ENCODE assay signal across 1 cellular context in the genomic region with DNA sequence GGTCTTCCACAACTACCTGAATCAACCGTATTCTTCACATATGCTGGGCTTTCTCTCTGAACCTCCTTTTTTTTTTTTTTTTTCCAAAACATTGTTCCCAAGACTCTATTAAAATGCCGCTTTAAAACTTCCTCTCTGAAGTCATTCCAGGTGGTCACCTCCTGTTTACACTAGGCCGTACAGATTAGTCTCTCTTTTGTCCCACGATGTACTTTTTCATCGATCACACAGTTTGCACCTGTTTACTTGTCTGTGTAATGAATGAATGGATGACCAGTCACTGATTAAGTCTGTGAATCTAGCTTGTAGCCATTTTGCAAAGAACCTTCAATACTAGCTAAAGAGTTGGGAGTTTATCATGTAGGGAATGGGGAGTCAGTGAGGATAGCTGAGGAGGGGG.
TF ChIP-seq lines count a peak whose summit lies in the region.

No MANE protein-coding gene starts in this region.

TF ChIP-seq in HepG2, 621 proteins besides CTCF, POLR2A, EP300 and RAD21 (continued from another document and continues in another):
- TF ChIP-seq, protein P1, sequence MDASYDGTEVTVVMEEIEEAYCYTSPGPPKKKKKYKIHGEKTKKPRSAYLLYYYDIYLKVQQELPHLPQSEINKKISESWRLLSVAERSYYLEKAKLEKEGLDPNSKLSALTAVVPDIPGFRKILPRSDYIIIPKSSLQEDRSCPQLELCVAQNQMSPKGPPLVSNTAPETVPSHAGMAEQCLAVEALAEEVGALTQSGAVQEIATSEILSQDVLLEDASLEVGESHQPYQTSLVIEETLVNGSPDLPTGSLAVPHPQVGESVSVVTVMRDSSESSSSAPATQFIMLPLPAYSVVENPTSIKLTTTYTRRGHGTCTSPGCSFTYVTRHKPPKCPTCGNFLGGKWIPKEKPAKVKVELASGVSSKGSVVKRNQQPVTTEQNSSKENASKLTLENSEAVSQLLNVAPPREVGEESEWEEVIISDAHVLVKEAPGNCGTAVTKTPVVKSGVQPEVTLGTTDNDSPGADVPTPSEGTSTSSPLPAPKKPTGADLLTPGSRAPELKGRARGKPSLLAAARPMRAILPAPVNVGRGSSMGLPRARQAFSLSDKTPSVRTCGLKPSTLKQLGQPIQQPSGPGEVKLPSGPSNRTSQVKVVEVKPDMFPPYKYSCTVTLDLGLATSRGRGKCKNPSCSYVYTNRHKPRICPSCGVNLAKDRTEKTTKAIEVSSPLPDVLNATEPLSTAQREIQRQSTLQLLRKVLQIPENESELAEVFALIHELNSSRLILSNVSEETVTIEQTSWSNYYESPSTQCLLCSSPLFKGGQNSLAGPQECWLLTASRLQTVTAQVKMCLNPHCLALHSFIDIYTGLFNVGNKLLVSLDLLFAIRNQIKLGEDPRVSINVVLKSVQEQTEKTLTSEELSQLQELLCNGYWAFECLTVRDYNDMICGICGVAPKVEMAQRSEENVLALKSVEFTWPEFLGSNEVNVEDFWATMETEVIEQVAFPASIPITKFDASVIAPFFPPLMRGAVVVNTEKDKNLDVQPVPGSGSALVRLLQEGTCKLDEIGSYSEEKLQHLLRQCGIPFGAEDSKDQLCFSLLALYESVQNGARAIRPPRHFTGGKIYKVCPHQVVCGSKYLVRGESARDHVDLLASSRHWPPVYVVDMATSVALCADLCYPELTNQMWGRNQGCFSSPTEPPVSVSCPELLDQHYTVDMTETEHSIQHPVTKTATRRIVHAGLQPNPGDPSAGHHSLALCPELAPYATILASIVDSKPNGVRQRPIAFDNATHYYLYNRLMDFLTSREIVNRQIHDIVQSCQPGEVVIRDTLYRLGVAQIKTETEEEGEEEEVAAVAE (CRISPR knock-in tag; IDR thresholded peaks at IDR 0.05; ENCODE audit: borderline replicate concordance): no peak
- TF ChIP-seq ZBTB21 (CRISPR knock-in tag; IDR thresholded peaks at IDR 0.05) (no peak), ZNF597 (CRISPR knock-in tag; IDR thresholded peaks at IDR 0.05) (no peak), RELA (CRISPR knock-in tag; IDR thresholded peaks at IDR 0.05) (no peak), BHLHE40 (IDR thresholded peaks at IDR 0.05; ENCODE audit: low read length) (no peak), ETV5 (CRISPR knock-in tag; IDR thresholded peaks at IDR 0.05; ENCODE audit: borderline replicate concordance) (peak; percentile 74; the same call in 1 of the 2 replicates), ZBTB7B (CRISPR knock-in tag; IDR thresholded peaks at IDR 0.05) (no peak), TSC22D2 (CRISPR knock-in tag; IDR thresholded peaks at IDR 0.05; ENCODE audit: borderline replicate concordance) (no peak), HNF4G (IDR thresholded peaks at IDR 0.05; ENCODE audit: borderline replicate concordance, low read depth, low read length) (no peak), HNF4G (CRISPR knock-in tag; IDR thresholded peaks at IDR 0.05; ENCODE audit: borderline replicate concordance, low read depth) (no peak), HNF4A (CRISPR knock-in tag; IDR thresholded peaks at IDR 0.05) (0 out of 2 replicates have a peak, but pooled peaks have one; percentile 12), MBD4 (IDR thresholded peaks at IDR 0.05; ENCODE audit: borderline replicate concordance, low read length) (no peak), SMARCE1 (IDR thresholded peaks at IDR 0.05; ENCODE audit: borderline replicate concordance) (no peak), FOSL2 (CRISPR knock-in tag; IDR thresholded peaks at IDR 0.05) (peak; percentile 57), ZNF816 (CRISPR knock-in tag; IDR thresholded peaks at IDR 0.05; ENCODE audit: borderline replicate concordance) (no peak), ZNF703 (CRISPR knock-in tag; IDR thresholded peaks at IDR 0.05; ENCODE audit: borderline replicate concordance) (no peak), MTA1 (CRISPR knock-in tag; IDR thresholded peaks at IDR 0.05; ENCODE audit: borderline replicate concordance) (no peak), ZNF33B (CRISPR knock-in tag; IDR thresholded peaks at IDR 0.05) (no peak), NFKBIZ (CRISPR knock-in tag; IDR thresholded peaks at IDR 0.05) (no peak), RFX5 (IDR thresholded peaks at IDR 0.05; ENCODE audit: low read depth, low read length) (no peak), WIZ (CRISPR knock-in tag; IDR thresholded peaks at IDR 0.05) (no peak), ZKSCAN5 (CRISPR knock-in tag; IDR thresholded peaks at IDR 0.05) (no peak), POLR2AphosphoS2 (IDR thresholded peaks at IDR 0.05; ENCODE audit: low read depth, low read length) (no peak), ZBTB34 (CRISPR knock-in tag; IDR thresholded peaks at IDR 0.05) (no peak), NR2F2 (IDR thresholded peaks at IDR 0.05; ENCODE audit: borderline replicate concordance, low read depth) (0 out of 2 replicates have a peak, but pooled peaks have one; percentile 36), ATF7-NPFF (CRISPR knock-in tag; IDR thresholded peaks at IDR 0.05; ENCODE audit: low read depth) (no peak), PRMT3 (CRISPR knock-in tag; IDR thresholded peaks at IDR 0.05; ENCODE audit: borderline replicate concordance, low read depth) (no peak), ELF4 (CRISPR knock-in tag; IDR thresholded peaks at IDR 0.05; ENCODE audit: borderline replicate concordance) (no peak), ASH2L (IDR thresholded peaks at IDR 0.05; ENCODE audit: insufficient read length, low read depth, low read length) (no peak), ZNF317 (CRISPR knock-in tag; IDR thresholded peaks at IDR 0.05) (no peak), ARNT (IDR thresholded peaks at IDR 0.05) (no peak), ZNF687 (CRISPR knock-in tag; IDR thresholded peaks at IDR 0.05) (no peak), SIN3A (IDR thresholded peaks at IDR 0.05; ENCODE audit: borderline replicate concordance, low read depth, low read length) (no peak), ZNF451 (CRISPR knock-in tag; IDR thresholded peaks at IDR 0.05) (no peak), BORCS8-MEF2B (CRISPR knock-in tag; IDR thresholded peaks at IDR 0.05) (no peak), ZNF543 (CRISPR knock-in tag; IDR thresholded peaks at IDR 0.05) (no peak), NFIB (CRISPR knock-in tag; IDR thresholded peaks at IDR 0.05; ENCODE audit: borderline replicate concordance) (no peak), FOXJ3 (CRISPR knock-in tag; IDR thresholded peaks at IDR 0.05; ENCODE audit: borderline replicate concordance) (no peak)
- TF ChIP-seq, protein P2, sequence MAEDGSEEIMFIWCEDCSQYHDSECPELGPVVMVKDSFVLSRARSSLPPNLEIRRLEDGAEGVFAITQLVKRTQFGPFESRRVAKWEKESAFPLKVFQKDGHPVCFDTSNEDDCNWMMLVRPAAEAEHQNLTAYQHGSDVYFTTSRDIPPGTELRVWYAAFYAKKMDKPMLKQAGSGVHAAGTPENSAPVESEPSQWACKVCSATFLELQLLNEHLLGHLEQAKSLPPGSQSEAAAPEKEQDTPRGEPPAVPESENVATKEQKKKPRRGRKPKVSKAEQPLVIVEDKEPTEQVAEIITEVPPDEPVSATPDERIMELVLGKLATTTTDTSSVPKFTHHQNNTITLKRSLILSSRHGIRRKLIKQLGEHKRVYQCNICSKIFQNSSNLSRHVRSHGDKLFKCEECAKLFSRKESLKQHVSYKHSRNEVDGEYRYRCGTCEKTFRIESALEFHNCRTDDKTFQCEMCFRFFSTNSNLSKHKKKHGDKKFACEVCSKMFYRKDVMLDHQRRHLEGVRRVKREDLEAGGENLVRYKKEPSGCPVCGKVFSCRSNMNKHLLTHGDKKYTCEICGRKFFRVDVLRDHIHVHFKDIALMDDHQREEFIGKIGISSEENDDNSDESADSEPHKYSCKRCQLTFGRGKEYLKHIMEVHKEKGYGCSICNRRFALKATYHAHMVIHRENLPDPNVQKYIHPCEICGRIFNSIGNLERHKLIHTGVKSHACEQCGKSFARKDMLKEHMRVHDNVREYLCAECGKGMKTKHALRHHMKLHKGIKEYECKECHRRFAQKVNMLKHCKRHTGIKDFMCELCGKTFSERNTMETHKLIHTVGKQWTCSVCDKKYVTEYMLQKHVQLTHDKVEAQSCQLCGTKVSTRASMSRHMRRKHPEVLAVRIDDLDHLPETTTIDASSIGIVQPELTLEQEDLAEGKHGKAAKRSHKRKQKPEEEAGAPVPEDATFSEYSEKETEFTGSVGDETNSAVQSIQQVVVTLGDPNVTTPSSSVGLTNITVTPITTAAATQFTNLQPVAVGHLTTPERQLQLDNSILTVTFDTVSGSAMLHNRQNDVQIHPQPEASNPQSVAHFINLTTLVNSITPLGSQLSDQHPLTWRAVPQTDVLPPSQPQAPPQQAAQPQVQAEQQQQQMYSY (CRISPR knock-in tag; IDR thresholded peaks at IDR 0.05): no peak
- TF ChIP-seq, protein P3, sequence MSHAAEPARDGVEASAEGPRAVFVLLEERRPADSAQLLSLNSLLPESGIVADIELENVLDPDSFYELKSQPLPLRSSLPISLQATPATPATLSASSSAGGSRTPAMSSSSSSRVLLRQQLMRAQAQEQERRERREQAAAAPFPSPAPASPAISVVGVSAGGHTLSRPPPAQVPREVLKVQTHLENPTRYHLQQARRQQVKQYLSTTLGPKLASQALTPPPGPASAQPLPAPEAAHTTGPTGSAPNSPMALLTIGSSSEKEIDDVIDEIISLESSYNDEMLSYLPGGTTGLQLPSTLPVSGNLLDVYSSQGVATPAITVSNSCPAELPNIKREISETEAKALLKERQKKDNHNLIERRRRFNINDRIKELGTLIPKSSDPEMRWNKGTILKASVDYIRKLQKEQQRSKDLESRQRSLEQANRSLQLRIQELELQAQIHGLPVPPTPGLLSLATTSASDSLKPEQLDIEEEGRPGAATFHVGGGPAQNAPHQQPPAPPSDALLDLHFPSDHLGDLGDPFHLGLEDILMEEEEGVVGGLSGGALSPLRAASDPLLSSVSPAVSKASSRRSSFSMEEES (CRISPR knock-in tag; IDR thresholded peaks at IDR 0.05): no peak
- TF ChIP-seq, protein P4, sequence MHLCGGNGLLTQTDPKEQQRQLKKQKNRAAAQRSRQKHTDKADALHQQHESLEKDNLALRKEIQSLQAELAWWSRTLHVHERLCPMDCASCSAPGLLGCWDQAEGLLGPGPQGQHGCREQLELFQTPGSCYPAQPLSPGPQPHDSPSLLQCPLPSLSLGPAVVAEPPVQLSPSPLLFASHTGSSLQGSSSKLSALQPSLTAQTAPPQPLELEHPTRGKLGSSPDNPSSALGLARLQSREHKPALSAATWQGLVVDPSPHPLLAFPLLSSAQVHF (CRISPR knock-in tag; IDR thresholded peaks at IDR 0.05): no peak
- TF ChIP-seq, protein P5, sequence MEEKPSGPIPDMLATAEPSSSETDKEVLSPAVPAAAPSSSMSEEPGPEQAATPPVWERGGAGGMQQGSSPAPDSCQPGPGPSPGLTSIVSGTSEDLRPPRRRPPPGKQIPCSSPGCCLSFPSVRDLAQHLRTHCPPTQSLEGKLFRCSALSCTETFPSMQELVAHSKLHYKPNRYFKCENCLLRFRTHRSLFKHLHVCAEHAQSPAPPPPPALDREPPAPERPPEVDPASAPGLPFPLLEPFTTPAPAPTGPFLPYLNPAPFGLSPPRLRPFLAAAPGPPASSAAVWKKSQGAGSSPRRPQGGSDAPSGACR (CRISPR knock-in tag; IDR thresholded peaks at IDR 0.05): no peak
- TF ChIP-seq, protein P6, sequence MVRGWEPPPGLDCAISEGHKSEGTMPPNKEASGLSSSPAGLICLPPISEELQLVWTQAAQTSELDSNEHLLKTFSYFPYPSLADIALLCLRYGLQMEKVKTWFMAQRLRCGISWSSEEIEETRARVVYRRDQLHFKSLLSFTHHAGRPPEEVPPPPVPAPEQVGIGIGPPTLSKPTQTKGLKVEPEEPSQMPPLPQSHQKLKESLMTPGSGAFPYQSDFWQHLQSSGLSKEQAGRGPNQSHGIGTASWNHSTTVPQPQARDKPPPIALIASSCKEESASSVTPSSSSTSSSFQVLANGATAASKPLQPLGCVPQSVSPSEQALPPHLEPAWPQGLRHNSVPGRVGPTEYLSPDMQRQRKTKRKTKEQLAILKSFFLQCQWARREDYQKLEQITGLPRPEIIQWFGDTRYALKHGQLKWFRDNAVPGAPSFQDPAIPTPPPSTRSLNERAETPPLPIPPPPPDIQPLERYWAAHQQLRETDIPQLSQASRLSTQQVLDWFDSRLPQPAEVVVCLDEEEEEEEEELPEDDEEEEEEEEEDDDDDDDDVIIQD (CRISPR knock-in tag; IDR thresholded peaks at IDR 0.05; ENCODE audit: low read depth): peak; percentile 65
